23 cellular contexts compared by ENCODE assay signal in genomic region chr13:99798756-99799155, GRCh38.
"Had no signal": no experiment of that assay in that cellular context is flagged by ENCODE, and none has a peak within 500 bp of the region (broad histone marks: within the 10 kb centered on the region; RNA-seq: fewer than 3 reads in every experiment).

No MANE protein-coding gene starts in this region.

- H3K27me3 ChIP-seq: dorsolateral prefrontal cortex, left lung, right lobe of liver, suprapubic skin had no signal

- H3K4me1 Mint-ChIP-seq: mesothelial cell of epicardium; stimulated activated naive CD8-positive, alpha-beta T cell treated with anti-CD3 and anti-CD28 coated beads, Interleukin-15, amount 100 ng/mL, for 72 hours had no signal

- H3K9me3 ChIP-seq: left lung, mucosa of descending colon, right lobe of liver, suprapubic skin had no signal

- H3K27me3 Mint-ChIP-seq: naive B cell; natural killer cell treated with Interleukin-12 subunit alpha and Interleukin-12 subunit beta and Interleukin-15 and Interleukin-18, amount 100 ng/mL, for 72 hours; progenitor cell of endocrine pancreas; stimulated activated naive CD8-positive, alpha-beta T cell treated with anti-CD3 and anti-CD28 coated beads, Interleukin-15, amount 100 ng/mL, for 72 hours had no signal

- H3K9me3 Mint-ChIP-seq: mesothelial cell of epicardium; natural killer cell treated with Interleukin-12 subunit alpha and Interleukin-12 subunit beta and Interleukin-15 and Interleukin-18, amount 100 ng/mL, for 72 hours; stimulated activated naive CD8-positive, alpha-beta T cell treated with anti-CD3 and anti-CD28 coated beads, Interleukin-15, amount 100 ng/mL, for 72 hours had no signal

- DNase-seq: dorsolateral prefrontal cortex; effector CD4-positive, alpha-beta T cell; left cardiac atrium; left lung; mesenchymal stem cell; mucosa of descending colon; naive B cell; right lobe of liver; small intestine; stimulated activated CD4-positive, alpha-beta T cell treated with anti-CD3 and anti-CD28 coated beads, Interleukin-15, amount 100 ng/mL, for 24 hours; stimulated activated CD4-positive, alpha-beta T cell treated with anti-CD3 and anti-CD28 coated beads, Interleukin-2, amount 100 ng/mL, for 48 hours; stimulated activated naive CD4-positive, alpha-beta T cell; stimulated activated naive CD8-positive, alpha-beta T cell treated with anti-CD3 and anti-CD28 coated beads, Interleukin-15, amount 100 ng/mL, for 72 hours; trophoblast cell had no signal

- H3K27ac ChIP-seq: dorsolateral prefrontal cortex, left lung, parathyroid adenoma, right lobe of liver, suprapubic skin had no signal

- H3K4me3 ChIP-seq: dorsolateral prefrontal cortex, left lung, mucosa of descending colon, right lobe of liver, suprapubic skin had no signal

- H3K4me1 ChIP-seq: left lung, parathyroid adenoma, right lobe of liver, suprapubic skin had no signal

- H3K36me3 ChIP-seq: left lung, right lobe of liver, suprapubic skin had no signal

- H3K9ac ChIP-seq: parathyroid adenoma had no signal

- H3K4me3 Mint-ChIP-seq: mesothelial cell of epicardium; naive B cell; natural killer cell treated with Interleukin-12 subunit alpha and Interleukin-12 subunit beta and Interleukin-15 and Interleukin-18, amount 100 ng/mL, for 72 hours; neural crest cell; stimulated activated naive CD8-positive, alpha-beta T cell treated with anti-CD3 and anti-CD28 coated beads, Interleukin-15, amount 100 ng/mL, for 72 hours had no signal

- FAIRE-seq: colon, frontal cortex, islet of Langerhans, small intestine had no signal

- H3K36me3 Mint-ChIP-seq: mesothelial cell of epicardium; natural killer cell treated with Interleukin-12 subunit alpha and Interleukin-12 subunit beta and Interleukin-15 and Interleukin-18, amount 100 ng/mL, for 72 hours had no signal

- ATAC-seq: left cardiac atrium; left lung; mucosa of descending colon; natural killer cell treated with Interleukin-12 subunit alpha and Interleukin-12 subunit beta and Interleukin-15 and Interleukin-18, amount 100 ng/mL, for 72 hours; right lobe of liver; stimulated activated naive CD8-positive, alpha-beta T cell treated with anti-CD3 and anti-CD28 coated beads, Interleukin-15, amount 100 ng/mL, for 72 hours had no signal
